In genomic region chr1:228809621-228810313, GRCh38 we compare ENCODE assay signal across 14 cellular contexts.
DNase-seq lines count a peak whose midpoint lies in the region; ATAC-seq and TF ChIP-seq lines count a peak whose summit lies in the region.
"Had no signal": no experiment of that assay in that cellular context is flagged by ENCODE, and none has a peak within 500 bp of the region (broad histone marks: within the 10 kb centered on the region; RNA-seq: fewer than 3 reads in every experiment).

No MANE protein-coding gene starts in this region.

- no peak overlapping the region for H2BK5ac ChIP-seq in mesenchymal stem cell (ENCODE audit: low read depth, low read length, poor library complexity, severe bottlenecking)

- no peak overlapping the region for H3K14ac ChIP-seq in mesenchymal stem cell (ENCODE audit: low read length in 2 of 2)

- peak overlapping the region; percentile 65 for H2BK15ac ChIP-seq in mesenchymal stem cell (ENCODE audit: low read depth, poor library complexity, severe bottlenecking)

- H3K36me3 ChIP-seq in HCT116 (ENCODE audit: control insufficient read depth in 1 of 2, insufficient read depth in 2 of 2, low read length in 2 of 2) (no peaks in the 10 kb centered on the region), body of pancreas (replicated peaks in 1 of 2; ENCODE audit: insufficient read depth in 1 of 2, low read depth in 2 of 2) (no peaks in the 10 kb centered on the region), mesenchymal stem cell (ENCODE audit: control insufficient read depth in 1 of 2, insufficient read depth in 2 of 2, low read depth in 1 of 2, low read length in 2 of 2) (no peaks in the 10 kb centered on the region)
- H3K36me3 ChIP-seq in effector memory CD4-positive, alpha-beta T cell (ENCODE audit: control insufficient read depth, insufficient read depth, low read length) = no peaks in the 10 kb centered on the region
- H3K36me3 ChIP-seq: BLaER1 treated with 17β-estradiol and CSF1 and Interleukin-3, amounts not matched to agents 10 nM and 100 nM; gastrocnemius medialis had no signal

- H2AK5ac ChIP-seq in mesenchymal stem cell (ENCODE audit: low read length, severe bottlenecking) = no peak overlapping the region

- no peak overlapping the region for H4K8ac ChIP-seq in mesenchymal stem cell (ENCODE audit: low read length)

- BruUV-seq in HCT116 (replicated peaks; lab: Mats Ljungman, UMichigan) = no TSS peak

- peak overlapping the region; percentile 23 to 46 for H2BK12ac ChIP-seq in mesenchymal stem cell (ENCODE audit: low read length in 2 of 2)

- H3K9me3 Mint-ChIP-seq in CD14-positive monocyte = no peaks in the 10 kb centered on the region
- H3K9me3 Mint-ChIP-seq: stimulated activated naive CD8-positive, alpha-beta T cell treated with anti-CD3 and anti-CD28 coated beads, Interleukin-15, Interleukin-2, amounts not matched to agents 100 ng/mL and 50 ng/mL, for 24 hours had no signal

- H3K4me3 ChIP-seq in HCT116 (replicated peaks in 1 of 2; ENCODE audit: low read depth in 1 of 2, low read length in 2 of 2) (no peak overlapping the region), body of pancreas (no peak overlapping the region), mesenchymal stem cell (ENCODE audit: insufficient read depth in 1 of 2, low read depth in 1 of 2, low read length in 2 of 2) (no peak overlapping the region)
- no peak overlapping the region for H3K4me3 ChIP-seq in effector memory CD4-positive, alpha-beta T cell (ENCODE audit: insufficient read depth, low read depth, low read length, poor library complexity, severe bottlenecking)
- H3K4me3 ChIP-seq: BLaER1 treated with 17β-estradiol and CSF1 and Interleukin-3, amounts not matched to agents 10 nM and 100 nM; gastrocnemius medialis had no signal

- TF ChIP-seq RAD21 in HCT116 (IDR thresholded peaks at IDR 0.05; ENCODE audit: low read depth) = no peak

- no peak overlapping the region for H3K4ac ChIP-seq in mesenchymal stem cell (ENCODE audit: low read depth in 1 of 2, low read length in 2 of 2)

- H3K27me3 ChIP-seq in HCT116 (ENCODE audit: insufficient read depth, low read length) (0 out of 2 replicates have a peak, but pooled peaks cover 3% of the 10 kb centered on the region), body of pancreas (no peaks in the 10 kb centered on the region), mesenchymal stem cell (ENCODE audit: control insufficient read depth in 1 of 2, insufficient read depth in 1 of 2, low read length in 2 of 2) (peaks cover 5 to 31% of the 10 kb centered on the region in 2 experiments)
- H3K27me3 ChIP-seq in effector memory CD4-positive, alpha-beta T cell (replicated peaks; ENCODE audit: control insufficient read depth, insufficient read depth, low read length, poor library complexity, severe bottlenecking) = no peaks in the 10 kb centered on the region
- H3K27me3 ChIP-seq: BLaER1 treated with 17β-estradiol and CSF1 and Interleukin-3, amounts not matched to agents 10 nM and 100 nM; gastrocnemius medialis had no signal

- H3K9me2 ChIP-seq in HCT116 (ENCODE audit: insufficient read depth) = no peaks in the 10 kb centered on the region

- no peaks in the 10 kb centered on the region for H3K36me3 Mint-ChIP-seq in CD14-positive monocyte

- H3K4me2 ChIP-seq in HCT116 (ENCODE audit: low read length) (peak overlapping the region; percentile 13), mesenchymal stem cell (ENCODE audit: low read length, poor library complexity, severe bottlenecking) (no peak overlapping the region)

- intact Hi-C loops in CD14-positive monocyte (cut with micrococcal nuclease) = no loop called here
- intact Hi-C loops in HCT116 (cut with micrococcal nuclease) = no loop called here
- intact Hi-C loops in body of pancreas (cut with DNase I) = no loop called here

- 86 to 93% methylated on average over 5 of the region's 5 CpGs for WGBS in body of pancreas, 2 donors
- WGBS in mesenchymal stem cell = 87% methylated on average over 5 of the region's 5 CpGs

- no peak overlapping the region for H4K91ac ChIP-seq in mesenchymal stem cell (ENCODE audit: low read length)

- CTCF ChIA-PET in HCT116 (lab: Charles Lee) = no interaction called here

- H3K9ac ChIP-seq in HCT116 (ENCODE audit: low read length) = no peak overlapping the region
- H3K9ac ChIP-seq in mesenchymal stem cell (ENCODE audit: low read length) = no peak overlapping the region

- H3K4me1 Mint-ChIP-seq in CD14-positive monocyte = peaks cover 37% of the 10 kb centered on the region

- no peak overlapping the region for H3K27ac ChIP-seq in HCT116 (ENCODE audit: low read depth, low read length)
- H3K27ac ChIP-seq in body of pancreas = no peak overlapping the region
- no peak overlapping the region for H3K27ac ChIP-seq in mesenchymal stem cell (ENCODE audit: low read length, poor library complexity, severe bottlenecking)
- no peak overlapping the region for H3K27ac ChIP-seq in effector memory CD4-positive, alpha-beta T cell (ENCODE audit: insufficient read depth, low read length, poor library complexity, severe bottlenecking)
- H3K27ac ChIP-seq: gastrocnemius medialis had no signal

- H3K79me1 ChIP-seq in mesenchymal stem cell (replicated peaks; ENCODE audit: low read length, poor library complexity, severe bottlenecking) = no peaks in the 10 kb centered on the region

- no peak overlapping the region for H3K23ac ChIP-seq in mesenchymal stem cell (ENCODE audit: low read length in 2 of 2)

- no peaks in the 10 kb centered on the region for H3K9me3 ChIP-seq in HCT116 (ENCODE audit: control insufficient read depth in 1 of 2, insufficient read depth in 1 of 2, low read depth in 1 of 2, low read length in 2 of 2)
- no peaks in the 10 kb centered on the region for H3K9me3 ChIP-seq in body of pancreas
- H3K9me3 ChIP-seq in mesenchymal stem cell (ENCODE audit: control insufficient read depth, low read length) = no peaks in the 10 kb centered on the region
- H3K9me3 ChIP-seq in effector memory CD4-positive, alpha-beta T cell (ENCODE audit: control insufficient read depth, low read length) = no peaks in the 10 kb centered on the region
- H3K9me3 ChIP-seq: BLaER1 treated with 17β-estradiol and CSF1 and Interleukin-3, amounts not matched to agents 10 nM and 100 nM; gastrocnemius medialis had no signal

- H3K4me1 ChIP-seq in HCT116 (ENCODE audit: control insufficient read depth in 1 of 2, insufficient read depth in 2 of 2, low read length in 2 of 2) (peaks cover 6 to 11% of the 10 kb centered on the region in 2 experiments), body of pancreas (peaks cover 4% of the 10 kb centered on the region), mesenchymal stem cell (ENCODE audit: control insufficient read depth, insufficient read depth, low read depth, low read length) (peaks cover 2% of the 10 kb centered on the region)
- H3K4me1 ChIP-seq in effector memory CD4-positive, alpha-beta T cell (ENCODE audit: control insufficient read depth, insufficient read depth, low read length, poor library complexity, severe bottlenecking) = peaks cover 17% of the 10 kb centered on the region

- RAD21 ChIA-PET in HCT116 (lab: Charles Lee; ENCODE audit: low non-redundant PET in 1 of 2, low total read pairs in 2 of 2, uncharacterized antibody in 2 of 2, unreplicated experiment in 2 of 2) = no interaction called here

- H3K4me3 Mint-ChIP-seq in CD14-positive monocyte = no peak overlapping the region
- H3K4me3 Mint-ChIP-seq: stimulated activated naive CD8-positive, alpha-beta T cell treated with anti-CD3 and anti-CD28 coated beads, Interleukin-15, Interleukin-2, amounts not matched to agents 100 ng/mL and 50 ng/mL, for 24 hours had no signal

- H3K27ac Mint-ChIP-seq in CD14-positive monocyte = peak overlapping the region; percentile 23 to 92 (median 81)
- H3K27ac Mint-ChIP-seq: stimulated activated naive CD8-positive, alpha-beta T cell treated with anti-CD3 and anti-CD28 coated beads, Interleukin-15, Interleukin-2, amounts not matched to agents 100 ng/mL and 50 ng/mL, for 24 hours had no signal

- H2AFZ ChIP-seq in HCT116 (ENCODE audit: low read depth, low read length, poor library complexity, severe bottlenecking) (no peak overlapping the region), mesenchymal stem cell (ENCODE audit: low read depth, low read length) (no peak overlapping the region)

- no peak overlapping the region for H3K18ac ChIP-seq in mesenchymal stem cell (ENCODE audit: low read depth in 1 of 2, low read length in 2 of 2)

- no peak overlapping the region for H2BK120ac ChIP-seq in mesenchymal stem cell (ENCODE audit: low read depth, low read length)

- POLR2A ChIA-PET in HCT116 (lab: Charles Lee) = no interaction called here

- ATAC-seq in HCT116 (peak; percentile 44; the same call in 1 of the 2 replicates), body of pancreas (peak; percentile 34)
- ATAC-seq: gastrocnemius medialis had no signal

- TF ChIP-seq POLR2A in HCT116 (IDR thresholded peaks at IDR 0.05; ENCODE audit: borderline replicate concordance, extremely low read depth, insufficient read depth, insufficient read length) = no peak
- no peak for TF ChIP-seq POLR2A in body of pancreas (IDR thresholded peaks at IDR 0.05)

- DNase-seq in CD14-positive monocyte (ENCODE audit: low spot score) (no peak), HCT116 (ENCODE audit: low read depth, low spot score) (no peak), body of pancreas (no peak), mesenchymal stem cell (no peak), globus pallidus (ENCODE audit: low spot score) (no peak), UCSD-AML1 (lab: John Stamatoyannopoulos, UW; ENCODE audit: unreplicated experiment) (no peak), RPMI8226 (no peak)
- DNase-seq in effector memory CD4-positive, alpha-beta T cell = no peak
- DNase-seq: gastrocnemius medialis, NCI-H1048, NCI-H774, SW 1271 had no signal

- H3K79me2 ChIP-seq in HCT116 (ENCODE audit: insufficient read depth, low read length) = no peaks in the 10 kb centered on the region

- peaks cover 0 to 2% (median under 1%) of the 10 kb centered on the region in 3 donors for H3K27me3 Mint-ChIP-seq in CD14-positive monocyte (ENCODE audit: low read depth in 3 of 3)
- H3K27me3 Mint-ChIP-seq: stimulated activated naive CD8-positive, alpha-beta T cell treated with anti-CD3 and anti-CD28 coated beads, Interleukin-15, Interleukin-2, amounts not matched to agents 100 ng/mL and 50 ng/mL, for 24 hours had no signal

- no peaks in the 10 kb centered on the region for H4K20me1 ChIP-seq in HCT116 (ENCODE audit: insufficient read depth)
- H4K20me1 ChIP-seq: BLaER1 treated with 17β-estradiol and CSF1 and Interleukin-3, amounts not matched to agents 10 nM and 100 nM had no signal

- TF ChIP-seq CTCF in CD14-positive monocyte (IDR thresholded peaks at IDR 0.05) (no peak), HCT116 (IDR thresholded peaks at IDR 0.05 in 2 of 3, conservative IDR thresholded peaks at IDR 0.05 in 1 of 3; ENCODE audit: borderline replicate concordance in 1 of 3, insufficient read depth in 1 of 3, low read depth in 2 of 3, low read length in 2 of 3) (no peak), body of pancreas (IDR thresholded peaks at IDR 0.05) (no peak)

TF ChIP-seq in HCT116, 20 proteins besides CTCF, POLR2A, EP300 and RAD21 (continues in another document):
- TF ChIP-seq EGR1 (IDR thresholded peaks at IDR 0.05; ENCODE audit: low read depth) = no peak
- TF ChIP-seq JUND (IDR thresholded peaks at IDR 0.05) = no peak
